In the genomic region with DNA sequence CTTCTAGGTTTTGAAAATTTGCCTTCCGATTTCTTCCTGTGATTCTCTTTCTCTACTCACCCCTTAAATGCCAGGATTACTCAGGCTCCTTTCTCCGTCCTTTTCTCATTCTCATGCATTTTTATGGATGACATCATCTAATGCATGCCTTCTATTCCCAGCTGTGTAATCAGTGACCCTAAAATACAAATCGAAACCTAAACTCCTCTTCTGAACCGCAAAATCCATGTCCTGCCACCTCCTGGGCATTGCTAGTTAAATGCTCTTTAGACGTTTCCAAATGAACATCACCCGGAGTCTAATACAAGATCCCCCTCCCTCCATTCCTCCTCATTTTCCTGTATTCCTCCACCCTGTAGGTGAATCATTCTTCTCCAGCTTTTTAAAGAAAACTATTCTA, we compare ENCODE assay signal across 16 cellular contexts.
DNase-seq lines count a peak whose midpoint lies in the region; ATAC-seq and TF ChIP-seq lines count a peak whose summit lies in the region.
"Had no signal": no experiment of that assay in that cellular context is flagged by ENCODE, and none has a peak within 500 bp of the region (broad histone marks: within the 10 kb centered on the region; RNA-seq: fewer than 3 reads in every experiment).

No MANE protein-coding gene starts in this region.

- H3K27me3 Mint-ChIP-seq in chondrocyte (ENCODE audit: low read depth), result no peaks in the 10 kb centered on the region
- H3K27me3 Mint-ChIP-seq: activated T-cell treated with anti-CD3 and anti-CD28 coated beads, Interleukin-2, amount 50 U/mL, for 24 hours had no signal

- intact Hi-C loops in psoas muscle (cut with DNase I), result no loop called here
- intact Hi-C loops in sciatic nerve (cut with DNase I), result no loop called here

- H3K27me3 ChIP-seq in psoas muscle (ENCODE audit: insufficient read depth in 3 of 3, low read length in 2 of 3), result no peaks in the 10 kb centered on the region
- H3K27me3 ChIP-seq: adrenal gland, dorsolateral prefrontal cortex, gastroesophageal sphincter had no signal

- H3K9me3 ChIP-seq in psoas muscle, result no peaks in the 10 kb centered on the region
- H3K9me3 ChIP-seq: adrenal gland, gastroesophageal sphincter, prostate gland had no signal

- peaks cover 30% of the 10 kb centered on the region for H3K4me1 Mint-ChIP-seq in chondrocyte (ENCODE audit: low read depth)

- peak overlapping the region; percentile 24 for H3K4me3 Mint-ChIP-seq in chondrocyte (ENCODE audit: unreplicated experiment)
- H3K4me3 Mint-ChIP-seq: activated T-cell treated with anti-CD3 and anti-CD28 coated beads, Interleukin-2, amount 50 U/mL, for 24 hours had no signal

- peak overlapping the region; percentile 33 for H3K4me3 ChIP-seq in psoas muscle
- H3K4me3 ChIP-seq: adrenal gland, dorsolateral prefrontal cortex, gastroesophageal sphincter, prostate gland had no signal

- TF ChIP-seq CTCF in chondrocyte (IDR thresholded peaks at IDR 0.05) (peak; percentile 56), psoas muscle (IDR thresholded peaks at IDR 0.05) (no peak)

- no peaks in the 10 kb centered on the region for H3K36me3 ChIP-seq in psoas muscle (ENCODE audit: insufficient read depth in 1 of 2, low read depth in 1 of 2)
- H3K36me3 ChIP-seq: adrenal gland, gastroesophageal sphincter, prostate gland had no signal

- peak overlapping the region; percentile 37 for H3K27ac Mint-ChIP-seq in chondrocyte (ENCODE audit: unreplicated experiment)
- H3K27ac Mint-ChIP-seq: activated T-cell treated with anti-CD3 and anti-CD28 coated beads, Interleukin-2, amount 50 U/mL, for 24 hours had no signal

- H3K4me1 ChIP-seq in psoas muscle, result no peaks in the 10 kb centered on the region
- H3K4me1 ChIP-seq: adrenal gland, gastroesophageal sphincter, prostate gland had no signal

- no peak for ATAC-seq in psoas muscle
- no peak for ATAC-seq in GM19023 (IDR thresholded peaks at IDR 0.05; ENCODE audit: unreplicated experiment)
- ATAC-seq in sciatic nerve, result no peak
- ATAC-seq: gastroesophageal sphincter had no signal

- DNase-seq in EL (peak; percentile 58), NCI-H2227 (lab: John Stamatoyannopoulos, UW; ENCODE audit: unreplicated experiment) (peak; percentile 8), chondrocyte (ENCODE audit: low spot score) (no peak), psoas muscle (no peak), NCI-H128 (lab: John Stamatoyannopoulos, UW; ENCODE audit: unreplicated experiment) (no peak), sciatic nerve (ENCODE audit: low spot score) (no peak), NCI-H82 (lab: John Stamatoyannopoulos, UW) (no peak)
- DNase-seq: activated T-cell treated with anti-CD3 and anti-CD28 coated beads, Interleukin-2, amount 50 U/mL, for 24 hours; C1 segment of cervical spinal cord; DMS79; dorsolateral prefrontal cortex; stimulated activated CD4-positive, alpha-beta T cell treated with anti-CD3 and anti-CD28 coated beads, Interleukin-2, amount 100 ng/mL, for 48 hours had no signal

- no peaks in the 10 kb centered on the region for H3K9me3 Mint-ChIP-seq in chondrocyte (ENCODE audit: low read depth)

- 20 to 34% (median 30%) methylated on average over 6 of the region's 6 CpGs for WGBS in psoas muscle, 3 donors

- H3K36me3 Mint-ChIP-seq in chondrocyte (ENCODE audit: low read depth), result no peaks in the 10 kb centered on the region

- H3K27ac ChIP-seq in psoas muscle, result no peak overlapping the region
- H3K27ac ChIP-seq: adrenal gland, dorsolateral prefrontal cortex, gastroesophageal sphincter, prostate gland had no signal

Comparison
In these comparisons a context has a peak if more than half of its experiments do, and no peak if none do; other contexts are left out.
1. DNase-seq: peak in EL (single experiment) and NCI-H2227 (single experiment); none in chondrocyte (single experiment), psoas muscle (0 of 2), NCI-H128 (single experiment), sciatic nerve (single experiment) and NCI-H82 (single experiment).